1 cellular context compared by ENCODE assay signal in genomic region chr15:70466895-70467529, GRCh38.
TF ChIP-seq lines count a peak whose summit lies in the region.

No MANE protein-coding gene starts in this region.

TF ChIP-seq in GM23338, 12 proteins besides CTCF, POLR2A, EP300 and RAD21 (continued from another document):
- TF ChIP-seq ZNF331 (CRISPR knock-in tag; IDR thresholded peaks at IDR 0.05; ENCODE audit: low read depth) (no peak), POLR2AphosphoS5 (IDR thresholded peaks at IDR 0.05; ENCODE audit: low read depth) (no peak), ZNF114 (CRISPR knock-in tag; IDR thresholded peaks at IDR 0.05) (no peak), CREB1 (CRISPR knock-in tag; IDR thresholded peaks at IDR 0.05; ENCODE audit: low read depth) (no peak), REST (IDR thresholded peaks at IDR 0.05; ENCODE audit: unreplicated experiment) (no peak), EZH2phosphoT487 (IDR thresholded peaks at IDR 0.05; ENCODE audit: unreplicated experiment) (no peak), EZH2 (IDR thresholded peaks at IDR 0.05; ENCODE audit: low read depth, unreplicated experiment) (no peak)
